ENCODE assay signal across 12 cellular contexts in the genomic region with DNA sequence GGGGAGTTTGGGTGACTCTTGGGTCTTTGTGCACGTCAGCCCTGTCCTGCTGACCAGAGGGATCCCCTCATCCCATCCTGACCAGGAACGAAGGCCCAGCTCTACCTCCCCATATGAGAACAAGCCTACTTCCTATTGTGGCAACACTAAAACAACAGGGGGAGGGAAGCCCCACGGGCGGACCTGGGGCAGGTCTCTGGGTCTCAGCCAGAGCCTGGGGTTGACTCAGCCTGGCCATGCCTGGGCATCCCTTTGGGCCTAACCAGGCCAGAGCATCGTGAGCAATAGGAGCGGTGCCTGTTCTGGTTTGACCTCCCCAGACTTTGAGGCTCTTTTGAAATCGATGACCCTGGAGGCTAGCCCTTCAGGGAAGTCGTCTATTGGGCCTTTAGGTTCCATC. TPM values are rescaled to one million over a fixed set of nuclear protein-coding genes. Genes with fewer than 3 reads are reported as not detected.
A peak's percentile ranks its signal among the peaks of the same experiment; 100 is the strongest.
DNase-seq lines count a peak whose midpoint lies in the region; ATAC-seq and TF ChIP-seq lines count a peak whose summit lies in the region.
"Had no signal": no experiment of that assay in that cellular context is flagged by ENCODE, and none has a peak within 500 bp of the region (broad histone marks: within the 10 kb centered on the region; RNA-seq: fewer than 3 reads in every experiment).

No MANE protein-coding gene starts in this region.

- no peaks in the 10 kb centered on the region for H3K79me1 ChIP-seq in IMR-90 (ENCODE audit: low read depth in 1 of 2, low read length in 2 of 2)

- H3K18ac ChIP-seq in IMR-90 (ENCODE audit: low read depth, low read length) = no peak overlapping the region

- 80% methylated on average over 2 of the region's 8 CpGs; no CpG with 5 or more reads in 1 of the 2 experiments for WGBS in IMR-90 (ENCODE audit: extremely low coverage in 2 of 2, insufficient read length in 1 of 2), 2 experiments

- H3K9me3 ChIP-seq in CD4-positive, CD25-positive, alpha-beta regulatory T cell (ENCODE audit: control insufficient read depth in 2 of 2, low read length in 2 of 2) = no peaks in the 10 kb centered on the region
- H3K9me3 ChIP-seq in IMR-90 (ENCODE audit: control insufficient read depth, insufficient read depth, low read length) = no peaks in the 10 kb centered on the region
- H3K9me3 ChIP-seq: uterus had no signal

- no peak overlapping the region for H3K14ac ChIP-seq in IMR-90 (replicated peaks; ENCODE audit: low read depth, low read length)

- no peak for TF ChIP-seq CTCF in IMR-90 (conservative IDR thresholded peaks at IDR 0.05; ENCODE audit: low read depth, low read length)

- DNase-seq in CD4-positive, CD25-positive, alpha-beta regulatory T cell = peak in 1 of 3 donors; percentile 26
- DNase-seq in IMR-90 = no peak
- DNase-seq in activated naive CD8-positive, alpha-beta T cell treated with anti-CD3 and anti-CD28 coated beads, Interleukin-2, amount 50 U/mL, for 24 hours = no peak
- no peak for DNase-seq in naive B cell
- DNase-seq in cerebellar nuclear complex (lab: John Stamatoyannopoulos, UW) = no peak
- DNase-seq: NCI-H1417, uterus had no signal

- peak overlapping the region; percentile 73 for H3K27ac ChIP-seq in CD4-positive, CD25-positive, alpha-beta regulatory T cell (ENCODE audit: insufficient read depth, low read length, poor library complexity, severe bottlenecking)
- no peak overlapping the region for H3K27ac ChIP-seq in IMR-90 (ENCODE audit: insufficient read depth, low read length)
- H3K27ac ChIP-seq: uterus had no signal

- H2BK5ac ChIP-seq in IMR-90 (ENCODE audit: low read depth, low read length, poor library complexity, severe bottlenecking) = no peak overlapping the region

- no peaks in the 10 kb centered on the region for H3K9me3 Mint-ChIP-seq in CD4-positive, CD25-positive, alpha-beta regulatory T cell
- no peaks in the 10 kb centered on the region for H3K9me3 Mint-ChIP-seq in activated naive CD8-positive, alpha-beta T cell treated with anti-CD3 and anti-CD28 coated beads, Interleukin-2, amount 50 U/mL, for 24 hours
- H3K9me3 Mint-ChIP-seq in naive B cell = no peaks in the 10 kb centered on the region
- H3K9me3 Mint-ChIP-seq: brain, neural crest cell had no signal

- H3K27me3 Mint-ChIP-seq in CD4-positive, CD25-positive, alpha-beta regulatory T cell = no peaks in the 10 kb centered on the region
- no peaks in the 10 kb centered on the region for H3K27me3 Mint-ChIP-seq in activated naive CD8-positive, alpha-beta T cell treated with anti-CD3 and anti-CD28 coated beads, Interleukin-2, amount 50 U/mL, for 24 hours
- no peaks in the 10 kb centered on the region for H3K27me3 Mint-ChIP-seq in naive B cell

- no peak overlapping the region for H3K56ac ChIP-seq in IMR-90 (ENCODE audit: extremely low read depth, insufficient read depth, low read length)

- no TSS peak for BruUV-seq in IMR-90 (replicated peaks; lab: Mats Ljungman, UMichigan)

- peak overlapping the region; percentile 83 to 97 (median 93) for H3K4me3 Mint-ChIP-seq in CD4-positive, CD25-positive, alpha-beta regulatory T cell
- peak overlapping the region; percentile 93 for H3K4me3 Mint-ChIP-seq in activated naive CD8-positive, alpha-beta T cell treated with anti-CD3 and anti-CD28 coated beads, Interleukin-2, amount 50 U/mL, for 24 hours
- peak overlapping the region; percentile 80 to 97 (median 92) for H3K4me3 Mint-ChIP-seq in naive B cell
- H3K4me3 Mint-ChIP-seq: brain, neural crest cell had no signal

- H2BK15ac ChIP-seq in IMR-90 (ENCODE audit: low read depth, low read length) = no peak overlapping the region

- H3K4ac ChIP-seq in IMR-90 (ENCODE audit: low read depth, low read length) = no peak overlapping the region

- peak overlapping the region; percentile 14 for H2AFZ ChIP-seq in IMR-90 (replicated peaks; ENCODE audit: low read length, poor library complexity)

- peaks cover 34% of the 10 kb centered on the region for H3K36me3 ChIP-seq in CD4-positive, CD25-positive, alpha-beta regulatory T cell (ENCODE audit: control insufficient read depth, insufficient read depth, low read length)
- H3K36me3 ChIP-seq in IMR-90 (ENCODE audit: control insufficient read depth, insufficient read depth, low read length) = no peaks in the 10 kb centered on the region
- H3K36me3 ChIP-seq: uterus had no signal

- no peaks in the 10 kb centered on the region; the same call in 1 of the 2 replicates for H3K9me1 ChIP-seq in IMR-90 (ENCODE audit: insufficient read depth, low read length)

- no peak overlapping the region for H2BK20ac ChIP-seq in IMR-90 (ENCODE audit: low read depth, low read length)

- no peak overlapping the region for H3K9ac ChIP-seq in IMR-90 (ENCODE audit: low read depth, low read length)

- H3K4me2 ChIP-seq in IMR-90 (ENCODE audit: low read depth, low read length) = no peak overlapping the region

- H3K4me3 ChIP-seq in CD4-positive, CD25-positive, alpha-beta regulatory T cell (ENCODE audit: low read depth, low read length) = peak overlapping the region; percentile 90
- no peak overlapping the region for H3K4me3 ChIP-seq in IMR-90 (ENCODE audit: insufficient read depth, low read depth, low read length)
- H3K4me3 ChIP-seq: uterus had no signal

- peaks cover 4 to 78% (median 52%) of the 10 kb centered on the region in 4 donors for H3K4me1 Mint-ChIP-seq in CD4-positive, CD25-positive, alpha-beta regulatory T cell
- peaks cover 75% of the 10 kb centered on the region for H3K4me1 Mint-ChIP-seq in activated naive CD8-positive, alpha-beta T cell treated with anti-CD3 and anti-CD28 coated beads, Interleukin-2, amount 50 U/mL, for 24 hours
- H3K4me1 Mint-ChIP-seq in naive B cell = peaks cover 67 to 73% (median 72%) of the 10 kb centered on the region in 3 donors

- peaks cover 19% of the 10 kb centered on the region for H3K36me3 Mint-ChIP-seq in CD4-positive, CD25-positive, alpha-beta regulatory T cell
- peaks cover 39% of the 10 kb centered on the region for H3K36me3 Mint-ChIP-seq in activated naive CD8-positive, alpha-beta T cell treated with anti-CD3 and anti-CD28 coated beads, Interleukin-2, amount 50 U/mL, for 24 hours (ENCODE audit: low read depth)
- H3K36me3 Mint-ChIP-seq in naive B cell = peaks cover 0 to 13% of the 10 kb centered on the region in 2 donors
- H3K36me3 Mint-ChIP-seq: brain had no signal

- no peak for TF ChIP-seq RAD21 in IMR-90 (IDR thresholded peaks at IDR 0.05; ENCODE audit: low read length)

- dilution Hi-C loops in IMR-90 (cut with HindIII; ENCODE audit: low sequenced_read_pairs, unreplicated experiment) = no loop called here

- H3K27ac Mint-ChIP-seq in CD4-positive, CD25-positive, alpha-beta regulatory T cell = peak overlapping the region; percentile 93 to 96 (median 96)
- H3K27ac Mint-ChIP-seq in activated naive CD8-positive, alpha-beta T cell treated with anti-CD3 and anti-CD28 coated beads, Interleukin-2, amount 50 U/mL, for 24 hours = peak overlapping the region; percentile 93
- H3K27ac Mint-ChIP-seq in naive B cell = peak overlapping the region; percentile 63 to 99 (median 92)
- H3K27ac Mint-ChIP-seq: brain had no signal

- no peak overlapping the region for H2AK5ac ChIP-seq in IMR-90 (ENCODE audit: low read depth, low read length)

- TF ChIP-seq POLR2A in IMR-90 (IDR thresholded peaks at IDR 0.05; ENCODE audit: low read depth, low read length) = no peak

- H2BK120ac ChIP-seq in IMR-90 (ENCODE audit: low read depth, low read length) = no peak overlapping the region

- H3K27me3 ChIP-seq in CD4-positive, CD25-positive, alpha-beta regulatory T cell (ENCODE audit: control insufficient read depth, insufficient read depth, low read length) = no peaks in the 10 kb centered on the region
- H3K27me3 ChIP-seq in IMR-90 (ENCODE audit: control insufficient read depth, insufficient read depth, low read length) = no peaks in the 10 kb centered on the region
- H3K27me3 ChIP-seq: uterus had no signal

- H2AK9ac ChIP-seq in IMR-90 (replicated peaks; ENCODE audit: low read depth, low read length, poor library complexity) = peak overlapping the region; percentile 37

- H3K4me1 ChIP-seq in CD4-positive, CD25-positive, alpha-beta regulatory T cell (ENCODE audit: control insufficient read depth, insufficient read depth, low read length, poor library complexity, severe bottlenecking) = peaks cover 69% of the 10 kb centered on the region
- H3K4me1 ChIP-seq in IMR-90 (ENCODE audit: control insufficient read depth, insufficient read depth, low read length) = peaks cover 11% of the 10 kb centered on the region
- H3K4me1 ChIP-seq: uterus had no signal

- H4K8ac ChIP-seq in IMR-90 (ENCODE audit: low read depth in 2 of 2, low read length in 2 of 2) = no peak overlapping the region

- ATAC-seq in CD4-positive, CD25-positive, alpha-beta regulatory T cell (ENCODE audit: low read depth in 2 of 2) = no peak
- no peak for ATAC-seq in IMR-90 (ENCODE audit: low read depth)
- ATAC-seq in activated naive CD8-positive, alpha-beta T cell treated with anti-CD3 and anti-CD28 coated beads, Interleukin-2, amount 50 U/mL, for 24 hours = no peak
- no peak for ATAC-seq in naive B cell (ENCODE audit: low read depth in 2 of 2)
- no peak for ATAC-seq in GM18868 (IDR thresholded peaks at IDR 0.05; ENCODE audit: unreplicated experiment)
- ATAC-seq in GM19467 (IDR thresholded peaks at IDR 0.05; ENCODE audit: unreplicated experiment) = no peak
- no peak for ATAC-seq in HG02981 (IDR thresholded peaks at IDR 0.05; ENCODE audit: unreplicated experiment)

- in situ Hi-C loops in IMR-90 (cut with MboI; ENCODE audit: low sequenced_read_pairs) = no loop called here

- H4K91ac ChIP-seq in IMR-90 (ENCODE audit: insufficient read depth, low read depth, low read length) = no peak overlapping the region

- no peaks in the 10 kb centered on the region for H4K20me1 ChIP-seq in IMR-90 (ENCODE audit: insufficient read depth, low read length)

- intact Hi-C loops in IMR-90 (cut with micrococcal nuclease) = no loop called here

- CTCF ChIA-PET in IMR-90 (lab: Yijun Ruan, JAX) = no interaction called here

- no peak overlapping the region for H3K23ac ChIP-seq in IMR-90 (ENCODE audit: low read depth, low read length)

- POLR2A ChIA-PET in IMR-90 (lab: Charles Lee; ENCODE audit: unreplicated experiment) = no interaction called here

- H4K5ac ChIP-seq in IMR-90 (ENCODE audit: low read depth, low read length) = no peak overlapping the region

TF ChIP-seq in IMR-90, 13 proteins besides CTCF, POLR2A, EP300 and RAD21 (continues in another document):
- TF ChIP-seq SMC3 (IDR thresholded peaks at IDR 0.05; ENCODE audit: low read depth, low read length) = no peak
- TF ChIP-seq FOS (IDR thresholded peaks at IDR 0.05; ENCODE audit: low read depth, low read length) = no peak

RNA-seq across cellular contexts. Expression of a gene that starts 16.8 kb away (rescaled TPM):
- total RNA-seq in CD4-positive, CD25-positive, alpha-beta regulatory T cell = 97.4 TPM
- polyA plus RNA-seq in CD4-positive, CD25-positive, alpha-beta regulatory T cell = 100 to 1,000 TPM; 168 to 218 (median 175) TPM
- 4.2 and 6.3 TPM in 2 replicates for total RNA-seq in IMR-90 (2012; rRNA removed)
- polyA plus RNA-seq in IMR-90 (2012; rRNA removed) = 3.6 and 3.8 TPM in 2 replicates
- polyA plus RNA-seq in IMR-90 (2012; cell fraction: cytosol; rRNA removed) = 2.7 and 3.6 TPM in 2 replicates
- polyA plus RNA-seq in IMR-90 (2012; cell fraction: nucleus; rRNA removed; ENCODE audit: low replicate concordance) = 3.0 and 4.7 TPM in 2 replicates
- 100 to 1,000 TPM; 111 to 146 (median 126) TPM for polyA plus RNA-seq in naive B cell (ENCODE audit: low read depth in 6 of 6)

Comparison
In these comparisons a context has a peak if more than half of its experiments do, and no peak if none do; other contexts are left out.
1. RNA of a gene that starts 16.8 kb away (polyA plus RNA-seq): 168 to 218 TPM in CD4-positive, CD25-positive, alpha-beta regulatory T cell and 111 to 146 TPM in naive B cell; 2.7 to 4.7 TPM in IMR-90; every median in the first group is over 10 times any median in the second.
2. Peak in every context shown above with its lines, with median percentiles within 50 percentile points of each other: H3K27ac Mint-ChIP-seq and H3K4me3 Mint-ChIP-seq.